8 cellular contexts compared by ENCODE assay signal in the genomic region with DNA sequence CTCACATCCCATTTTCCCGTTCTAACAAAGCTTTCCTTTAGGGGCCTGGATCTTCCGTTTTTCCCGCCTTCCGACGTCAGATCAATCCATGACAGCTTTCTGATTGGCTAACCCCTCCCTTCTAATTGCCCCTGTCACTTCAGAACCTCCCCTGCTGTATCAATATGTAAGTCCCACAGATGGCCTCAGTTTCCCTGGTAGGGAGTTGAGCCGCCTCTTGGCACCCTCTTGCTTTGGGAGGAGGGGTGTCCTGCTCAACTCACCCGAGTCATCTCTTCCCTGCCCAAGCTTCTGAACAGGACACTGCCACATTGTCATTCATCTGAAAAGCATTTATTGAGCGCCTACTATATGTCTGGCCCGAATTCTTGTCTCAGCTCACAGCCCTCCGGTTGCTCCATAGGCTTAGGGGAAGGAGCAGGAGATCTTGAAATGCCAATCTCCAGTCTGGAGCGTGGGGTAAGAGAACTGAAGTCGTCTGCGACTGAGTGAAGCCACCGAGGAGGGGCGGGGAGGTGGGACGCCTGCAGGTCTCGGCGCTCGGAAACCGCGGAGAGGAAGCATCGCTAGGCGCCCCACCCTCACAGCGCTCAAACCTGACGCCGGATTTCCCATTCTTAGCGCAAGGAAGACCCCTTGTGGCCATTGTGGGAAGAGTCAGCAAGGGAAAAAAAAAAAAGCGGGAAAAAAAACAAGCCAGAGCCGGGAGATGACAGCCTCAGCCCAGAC. TPM values are rescaled to one million over a fixed set of nuclear protein-coding genes. Genes with fewer than 3 reads are reported as not detected.
A peak's percentile ranks its signal among the peaks of the same experiment; 100 is the strongest.
DNase-seq lines count a peak whose midpoint lies in the region; ATAC-seq and TF ChIP-seq lines count a peak whose summit lies in the region.

No MANE protein-coding gene starts in this region.

- H3K27me3 ChIP-seq in Caco-2 (replicated peaks; ENCODE audit: control insufficient read depth, insufficient read depth, low read length) = no peaks in the 10 kb centered on the region
- H3K27me3 ChIP-seq in layer of hippocampus (ENCODE audit: control insufficient read depth, insufficient read depth, low read length) = peaks cover 3% of the 10 kb centered on the region

- peak; percentile 74 to 86 for TF ChIP-seq CTCF in Caco-2 (IDR thresholded peaks at IDR 0.05; ENCODE audit: insufficient read depth in 1 of 2, low read depth in 1 of 2, low read length in 1 of 2, severe bottlenecking in 1 of 2, unreplicated experiment in 1 of 2)

- no peaks in the 10 kb centered on the region for H3K27me3 Mint-ChIP-seq in Caco-2 (ENCODE audit: insufficient read depth, unreplicated experiment)
- H3K27me3 Mint-ChIP-seq in central memory CD8-positive, alpha-beta T cell = no peaks in the 10 kb centered on the region

- H3K9me3 Mint-ChIP-seq in Caco-2 (ENCODE audit: unreplicated experiment) = no peaks in the 10 kb centered on the region
- H3K9me3 Mint-ChIP-seq in central memory CD8-positive, alpha-beta T cell = no peaks in the 10 kb centered on the region

- H3K9me3 ChIP-seq in Caco-2 = no peaks in the 10 kb centered on the region

- H3K36me3 ChIP-seq in Caco-2 (ENCODE audit: control insufficient read depth, insufficient read depth, low read length) = no peaks in the 10 kb centered on the region

- BruUV-seq in Caco-2 (replicated peaks; lab: Mats Ljungman, UMichigan) = no TSS peak

- no peaks in the 10 kb centered on the region for H3K4me1 Mint-ChIP-seq in Caco-2 (ENCODE audit: low read depth, unreplicated experiment)
- peaks cover 15% of the 10 kb centered on the region for H3K4me1 Mint-ChIP-seq in central memory CD8-positive, alpha-beta T cell

- no peak overlapping the region for H3K27ac Mint-ChIP-seq in Caco-2 (ENCODE audit: unreplicated experiment)
- H3K27ac Mint-ChIP-seq in central memory CD8-positive, alpha-beta T cell (ENCODE audit: low read depth) = peak overlapping the region; percentile 83

- H3K27ac ChIP-seq in layer of hippocampus (ENCODE audit: low read depth, low read length) = peak overlapping the region; percentile 82

- peak overlapping the region; percentile 26 for H3K4me3 ChIP-seq in Caco-2 (ENCODE audit: low read depth, low read length)

- peak overlapping the region; percentile 65 for H3K4me3 Mint-ChIP-seq in Caco-2 (ENCODE audit: unreplicated experiment)
- H3K4me3 Mint-ChIP-seq in central memory CD8-positive, alpha-beta T cell = peak overlapping the region; percentile 77

- no peaks in the 10 kb centered on the region for H3K36me3 Mint-ChIP-seq in Caco-2 (ENCODE audit: insufficient read depth, unreplicated experiment)
- peaks cover 7% of the 10 kb centered on the region for H3K36me3 Mint-ChIP-seq in central memory CD8-positive, alpha-beta T cell (ENCODE audit: insufficient read depth)

- ATAC-seq in HG03039 (IDR thresholded peaks at IDR 0.05; ENCODE audit: unreplicated experiment) (peak; percentile 32), GM21360 (IDR thresholded peaks at IDR 0.05; ENCODE audit: unreplicated experiment) (no peak)
- peak; percentile 27 to 40 for ATAC-seq in activated CD4-positive, CD25-positive, alpha-beta regulatory T cell treated with anti-CD3 and anti-CD28 coated beads, Interleukin-2, amount 50 U/mL, for 24 hours
- ATAC-seq in central memory CD8-positive, alpha-beta T cell (replicated peaks; ENCODE audit: extremely low read depth, poor library complexity, severe bottlenecking) = peak; percentile 69

- intact Hi-C loops in Caco-2 (cut with micrococcal nuclease; ENCODE audit: unreplicated experiment) = loop anchor here (10.0 kb wide), 1 partner anchor 462 kb away; a partner anchor contains a TSS

- DNase-seq in Caco-2 = peak; percentile 82 to 84
- peak; percentile 70 for DNase-seq in NCI-H446 treated with DMSO at 0.1 percent for 48 hours (lab: John Stamatoyannopoulos, UW)
- DNase-seq in central memory CD8-positive, alpha-beta T cell (ENCODE audit: low spot score in 2 of 2) = peak; percentile 53 to 68
- peak in 3 of 4 experiments; percentile 43 to 70 (median 56) for DNase-seq in stimulated activated CD4-positive, alpha-beta T cell treated with anti-CD3 and anti-CD28 coated beads, Interleukin-1b, Interleukin-23, amount 100 ng/mL, for 24 hours (ENCODE audit: low read depth in 4 of 4, low spot score in 1 of 4)

- CTCF ChIA-PET in Caco-2 (lab: Charles Lee) = interaction anchor here (0.6 to 1.6 kb wide), 9 partner anchors 9 to 232 kb away, joined by 3 to 10 read pairs (median 4); a partner anchor contains a TSS

- POLR2A ChIA-PET in Caco-2 (lab: Charles Lee) = interaction anchor here (0.7 kb wide), 1 partner anchor 63 kb away, joined by 3 read pairs; a partner anchor contains a TSS

- peaks cover 4% of the 10 kb centered on the region; the same call in 1 of the 2 replicates for H3K4me1 ChIP-seq in Caco-2

RNA-seq across cellular contexts. Expression of a gene that starts 28.0 kb away (rescaled TPM):
- total RNA-seq in Caco-2 (2022) = 51.8 and 53.2 TPM in 2 replicates
